ENCODE assay signal across 1 cellular context in genomic region chr6:30541515-30542403, GRCh38.
TF ChIP-seq lines count a peak whose summit lies in the region.

No MANE protein-coding gene starts in this region.

TF ChIP-seq in K562, 482 proteins besides CTCF, POLR2A, EP300 and RAD21 (continued from another document and continues in another):
- TF ChIP-seq RREB1 (CRISPR knock-in tag; IDR thresholded peaks at IDR 0.05) (0 out of 2 replicates have a peak, but pooled peaks have one; percentile 30), NRF1 (conservative IDR thresholded peaks at IDR 0.05 in 1 of 2, IDR thresholded peaks at IDR 0.05 in 1 of 2) (peak; percentile 61 to 72), ZNF695 (CRISPR knock-in tag; IDR thresholded peaks at IDR 0.05) (no peak), PHF21A (IDR thresholded peaks at IDR 0.05; ENCODE audit: borderline replicate concordance, low read depth) (no peak), ARID3B (CRISPR knock-in tag; IDR thresholded peaks at IDR 0.05; ENCODE audit: borderline replicate concordance) (no peak), MCM7 (IDR thresholded peaks at IDR 0.05) (no peak), RCOR1 (IDR thresholded peaks at IDR 0.05; ENCODE audit: borderline replicate concordance in 1 of 2, low read depth in 2 of 2, low read length in 2 of 2) (peak in 1 of 2 experiments; percentile 68; a peak in 2 of 4 replicates), PCBP1 (IDR thresholded peaks at IDR 0.05; ENCODE audit: low read depth, low read length, poor library complexity, severe bottlenecking) (no peak), NCOA6 (IDR thresholded peaks at IDR 0.05) (no peak), TBP (optimal IDR thresholded peaks at IDR 0.05; ENCODE audit: low read depth, low read length) (no peak), ZBTB5 (IDR thresholded peaks at IDR 0.05) (no peak), CEBPG (CRISPR knock-in tag; IDR thresholded peaks at IDR 0.05) (no peak), CEBPG (tag; conservative IDR thresholded peaks at IDR 0.05 in 1 of 2, IDR thresholded peaks at IDR 0.05 in 1 of 2) (peak in 1 of 2 experiments; percentile 19; a peak in 1 of 4 replicates), TEAD1 (CRISPR knock-in tag; IDR thresholded peaks at IDR 0.05) (peak in 1 of 2 experiments; percentile 48; a peak in 1 of 4 replicates), YY1 (IDR thresholded peaks at IDR 0.05; ENCODE audit: borderline replicate concordance in 1 of 3, control insufficient read depth in 1 of 3, extremely low read depth in 1 of 3, insufficient read depth in 3 of 3, insufficient read length in 1 of 3, insufficient replicate concordance in 2 of 3, low read depth in 1 of 3, low read length in 2 of 3) (peak in 2 of 3 experiments; percentile 43 to 77), POLR2H (tag; IDR thresholded peaks at IDR 0.05; ENCODE audit: low read depth) (no peak; the same call in 1 of the 2 replicates), ZNF3 (CRISPR knock-in tag; IDR thresholded peaks at IDR 0.05) (no peak), ZNF668 (CRISPR knock-in tag; IDR thresholded peaks at IDR 0.05) (no peak), NFIX (CRISPR knock-in tag; IDR thresholded peaks at IDR 0.05; ENCODE audit: low read depth) (no peak), BRF1 (IDR thresholded peaks at IDR 0.05; ENCODE audit: borderline replicate concordance, extremely low read depth, insufficient read length) (no peak), TCF7 (IDR thresholded peaks at IDR 0.05; ENCODE audit: borderline replicate concordance) (no peak), MCM3 (IDR thresholded peaks at IDR 0.05) (no peak), BACH1 (tag; IDR thresholded peaks at IDR 0.05) (no peak), STAT5B (CRISPR knock-in tag; IDR thresholded peaks at IDR 0.05) (no peak), GTF3C2 (IDR thresholded peaks at IDR 0.05; ENCODE audit: borderline replicate concordance, extremely low read depth, insufficient read length) (no peak), KDM5B (IDR thresholded peaks at IDR 0.05; ENCODE audit: insufficient replicate concordance, low read depth, low read length) (no peak), PRMT5 (CRISPR knock-in tag; IDR thresholded peaks at IDR 0.05) (no peak), SREBF1 (IDR thresholded peaks at IDR 0.05; ENCODE audit: borderline replicate concordance, low read depth, low read length) (no peak), ZNF77 (CRISPR knock-in tag; IDR thresholded peaks at IDR 0.05) (no peak), E2F4 (CRISPR knock-in tag; IDR thresholded peaks at IDR 0.05; ENCODE audit: low read depth) (no peak), ZFX (CRISPR knock-in tag; IDR thresholded peaks at IDR 0.05) (no peak), PHB2 (IDR thresholded peaks at IDR 0.05; ENCODE audit: low read depth) (no peak), SIN3A (IDR thresholded peaks at IDR 0.05; ENCODE audit: borderline replicate concordance in 2 of 2, control insufficient read depth in 1 of 2, low read depth in 2 of 2, low read length in 2 of 2) (peak; percentile 71 to 72; a peak in 2 of 4 replicates), GABPA (tag; conservative IDR thresholded peaks at IDR 0.05; ENCODE audit: low read depth) (no peak)
- TF ChIP-seq, protein P1, sequence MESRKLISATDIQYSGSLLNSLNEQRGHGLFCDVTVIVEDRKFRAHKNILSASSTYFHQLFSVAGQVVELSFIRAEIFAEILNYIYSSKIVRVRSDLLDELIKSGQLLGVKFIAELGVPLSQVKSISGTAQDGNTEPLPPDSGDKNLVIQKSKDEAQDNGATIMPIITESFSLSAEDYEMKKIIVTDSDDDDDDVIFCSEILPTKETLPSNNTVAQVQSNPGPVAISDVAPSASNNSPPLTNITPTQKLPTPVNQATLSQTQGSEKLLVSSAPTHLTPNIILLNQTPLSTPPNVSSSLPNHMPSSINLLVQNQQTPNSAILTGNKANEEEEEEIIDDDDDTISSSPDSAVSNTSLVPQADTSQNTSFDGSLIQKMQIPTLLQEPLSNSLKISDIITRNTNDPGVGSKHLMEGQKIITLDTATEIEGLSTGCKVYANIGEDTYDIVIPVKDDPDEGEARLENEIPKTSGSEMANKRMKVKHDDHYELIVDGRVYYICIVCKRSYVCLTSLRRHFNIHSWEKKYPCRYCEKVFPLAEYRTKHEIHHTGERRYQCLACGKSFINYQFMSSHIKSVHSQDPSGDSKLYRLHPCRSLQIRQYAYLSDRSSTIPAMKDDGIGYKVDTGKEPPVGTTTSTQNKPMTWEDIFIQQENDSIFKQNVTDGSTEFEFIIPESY (CRISPR knock-in tag; IDR thresholded peaks at IDR 0.05): no peak
- TF ChIP-seq, protein P2, sequence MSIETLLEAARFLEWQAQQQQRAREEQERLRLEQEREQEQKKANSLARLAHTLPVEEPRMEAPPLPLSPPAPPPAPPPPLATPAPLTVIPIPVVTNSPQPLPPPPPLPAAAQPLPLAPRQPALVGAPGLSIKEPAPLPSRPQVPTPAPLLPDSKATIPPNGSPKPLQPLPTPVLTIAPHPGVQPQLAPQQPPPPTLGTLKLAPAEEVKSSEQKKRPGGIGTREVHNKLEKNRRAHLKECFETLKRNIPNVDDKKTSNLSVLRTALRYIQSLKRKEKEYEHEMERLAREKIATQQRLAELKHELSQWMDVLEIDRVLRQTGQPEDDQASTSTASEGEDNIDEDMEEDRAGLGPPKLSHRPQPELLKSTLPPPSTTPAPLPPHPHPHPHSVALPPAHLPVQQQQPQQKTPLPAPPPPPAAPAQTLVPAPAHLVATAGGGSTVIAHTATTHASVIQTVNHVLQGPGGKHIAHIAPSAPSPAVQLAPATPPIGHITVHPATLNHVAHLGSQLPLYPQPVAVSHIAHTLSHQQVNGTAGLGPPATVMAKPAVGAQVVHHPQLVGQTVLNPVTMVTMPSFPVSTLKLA (conservative IDR thresholded peaks at IDR 0.05): peak; percentile 62 to 80
- TF ChIP-seq, protein P3, sequence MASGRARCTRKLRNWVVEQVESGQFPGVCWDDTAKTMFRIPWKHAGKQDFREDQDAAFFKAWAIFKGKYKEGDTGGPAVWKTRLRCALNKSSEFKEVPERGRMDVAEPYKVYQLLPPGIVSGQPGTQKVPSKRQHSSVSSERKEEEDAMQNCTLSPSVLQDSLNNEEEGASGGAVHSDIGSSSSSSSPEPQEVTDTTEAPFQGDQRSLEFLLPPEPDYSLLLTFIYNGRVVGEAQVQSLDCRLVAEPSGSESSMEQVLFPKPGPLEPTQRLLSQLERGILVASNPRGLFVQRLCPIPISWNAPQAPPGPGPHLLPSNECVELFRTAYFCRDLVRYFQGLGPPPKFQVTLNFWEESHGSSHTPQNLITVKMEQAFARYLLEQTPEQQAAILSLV (tag; IDR thresholded peaks at IDR 0.05): no peak
- TF ChIP-seq, protein P4, sequence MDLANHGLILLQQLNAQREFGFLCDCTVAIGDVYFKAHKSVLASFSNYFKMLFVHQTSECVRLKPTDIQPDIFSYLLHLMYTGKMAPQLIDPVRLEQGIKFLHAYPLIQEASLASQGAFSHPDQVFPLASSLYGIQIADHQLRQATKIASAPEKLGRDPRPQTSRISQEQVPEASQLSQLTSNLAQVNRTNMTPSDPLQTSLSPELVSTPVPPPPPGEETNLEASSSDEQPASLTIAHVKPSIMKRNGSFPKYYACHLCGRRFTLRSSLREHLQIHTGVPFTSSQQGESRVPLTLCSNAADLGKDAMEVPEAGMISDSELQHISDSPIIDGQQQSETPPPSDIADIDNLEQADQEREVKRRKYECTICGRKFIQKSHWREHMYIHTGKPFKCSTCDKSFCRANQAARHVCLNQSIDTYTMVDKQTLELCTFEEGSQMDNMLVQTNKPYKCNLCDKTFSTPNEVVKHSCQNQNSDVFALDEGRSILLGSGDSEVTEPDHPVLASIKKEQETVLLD (IDR thresholded peaks at IDR 0.05): no peak
